Comparison of ENCODE assay signal across 27 cellular contexts in genomic region chr1:41908288-41908895, GRCh38.
"Had no signal": no experiment of that assay in that cellular context is flagged by ENCODE, and none has a peak within 500 bp of the region (broad histone marks: within the 10 kb centered on the region; RNA-seq: fewer than 3 reads in every experiment).

No MANE protein-coding gene starts in this region.

- H3K36me3 ChIP-seq: esophagus squamous epithelium, heart right ventricle, left lung, ovary, sigmoid colon, thoracic aorta, tibial nerve, upper lobe of left lung had no signal

- H3K4me3 Mint-ChIP-seq: mesothelial cell of epicardium; naive B cell; nephron progenitor cell; stimulated activated naive B cell treated with anti-CD40 and anti-IgM and Interleukin-4, amounts not matched to agents 10 μg/mL and 1 μg/mL and 100 μg/mL, for 72 hours; stimulated activated naive CD8-positive, alpha-beta T cell treated with anti-CD3 and anti-CD28 coated beads, Interleukin-15, Interleukin-2, amounts not matched to agents 100 ng/mL and 50 ng/mL, for 24 hours had no signal

- H3K9me3 Mint-ChIP-seq: effector memory CD8-positive, alpha-beta T cell had no signal

- H3K27ac Mint-ChIP-seq: mesothelial cell of epicardium; nephron progenitor cell; stimulated activated naive B cell treated with anti-CD40 and anti-IgM and Interleukin-4, amounts not matched to agents 10 μg/mL and 1 μg/mL and 100 μg/mL, for 72 hours had no signal

- H3K27me3 ChIP-seq: esophagus squamous epithelium, heart right ventricle, left lung, ovary, sigmoid colon, tibial nerve, upper lobe of left lung had no signal

- H3K27ac ChIP-seq: esophagus squamous epithelium, heart right ventricle, left lung, ovary, psoas muscle, sigmoid colon, thoracic aorta, tibial nerve had no signal

- H3K4me1 ChIP-seq: esophagus squamous epithelium, psoas muscle, sigmoid colon, tibial nerve had no signal

- H3K36me3 Mint-ChIP-seq: mesothelial cell of epicardium had no signal

- H3K27me3 Mint-ChIP-seq: effector memory CD8-positive, alpha-beta T cell; stimulated activated naive CD8-positive, alpha-beta T cell treated with anti-CD3 and anti-CD28 coated beads, Interleukin-15, Interleukin-2, amounts not matched to agents 100 ng/mL and 50 ng/mL, for 24 hours had no signal

- H3K4me1 Mint-ChIP-seq: mesothelial cell of epicardium had no signal

- H3K4me3 ChIP-seq: esophagus squamous epithelium, heart right ventricle, left lung, mucosa of descending colon, ovary, psoas muscle, sigmoid colon, thoracic aorta, tibial nerve, upper lobe of left lung had no signal

- H3K9me3 ChIP-seq: esophagus squamous epithelium, left lung, mucosa of descending colon, ovary, psoas muscle, sigmoid colon, thoracic aorta, upper lobe of left lung had no signal

- DNase-seq: cortex of kidney; effector memory CD8-positive, alpha-beta T cell; erythroblast; esophagus squamous epithelium; foreskin melanocyte; glutamatergic neuron; heart right ventricle; hippocampal formation; left cardiac atrium; left lung; mesenchymal stem cell; mucosa of descending colon; naive B cell; nephron progenitor cell; nucleus accumbens; ovary; posterior cingulate gyrus; psoas muscle; right cardiac atrium; sigmoid colon; stimulated activated CD4-positive, alpha-beta T cell treated with anti-CD3 and anti-CD28 coated beads, Interleukin-4, amount 100 ng/mL, for 4 hours; stimulated activated naive B cell treated with anti-CD40 and anti-IgM and Interleukin-4, amounts not matched to agents 10 μg/mL and 1 μg/mL and 100 μg/mL, for 72 hours; upper lobe of left lung had no signal

- ATAC-seq: effector memory CD8-positive, alpha-beta T cell; heart right ventricle; left cardiac atrium; left lung; mucosa of descending colon; psoas muscle; right cardiac atrium; stimulated activated naive B cell treated with anti-CD40 and anti-IgM and Interleukin-4, amounts not matched to agents 10 μg/mL and 1 μg/mL and 100 μg/mL, for 72 hours had no signal
